ENCODE assay signal across 1 cellular context in the genomic region with DNA sequence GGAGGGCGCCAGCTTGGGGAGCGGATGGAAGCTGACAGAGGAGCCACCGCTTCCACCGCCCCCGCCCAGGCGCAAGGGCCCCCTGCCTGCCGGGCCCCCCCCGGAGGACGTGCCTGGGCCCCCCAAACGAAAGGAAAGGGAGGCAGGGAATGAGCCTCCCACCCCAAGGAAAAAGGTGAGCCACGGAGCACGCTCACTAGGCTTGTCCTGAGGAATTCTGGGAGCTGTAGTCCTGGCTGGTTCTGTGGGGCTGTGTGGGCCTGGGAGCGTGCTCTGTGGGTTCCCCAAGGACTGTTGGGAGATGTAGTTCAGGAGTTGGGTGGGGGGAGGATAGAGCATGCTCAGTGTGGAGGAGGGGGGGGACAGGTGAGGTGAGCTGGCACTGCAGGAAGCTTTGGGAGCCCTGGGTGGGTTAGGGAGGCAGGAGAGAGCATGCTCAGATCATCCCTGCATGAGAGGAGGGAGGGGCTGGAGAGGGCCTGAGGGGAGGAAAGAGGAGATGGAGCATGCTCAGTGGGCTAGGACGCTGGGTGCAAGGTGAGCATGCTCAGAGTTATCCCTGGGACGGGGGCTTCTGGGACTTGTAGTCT.
TF ChIP-seq lines count a peak whose summit lies in the region.

No MANE protein-coding gene starts in this region.

TF ChIP-seq in HepG2, 621 proteins besides CTCF, POLR2A, EP300 and RAD21 (continued from another document):
- TF ChIP-seq ZNF329 (CRISPR knock-in tag; IDR thresholded peaks at IDR 0.05; ENCODE audit: low read depth) (no peak), SIX1 (CRISPR knock-in tag; IDR thresholded peaks at IDR 0.05; ENCODE audit: borderline replicate concordance) (no peak), ZNF782 (CRISPR knock-in tag; IDR thresholded peaks at IDR 0.05; ENCODE audit: borderline replicate concordance) (0 out of 2 replicates have a peak, but pooled peaks have one; percentile 45), ZFX (CRISPR knock-in tag; IDR thresholded peaks at IDR 0.05; ENCODE audit: low read depth) (peak; percentile 37; the same call in 1 of the 2 replicates), ZSCAN29 (CRISPR knock-in tag; conservative IDR thresholded peaks at IDR 0.05) (no peak), ZNF274 (CRISPR knock-in tag; IDR thresholded peaks at IDR 0.05) (0 out of 2 replicates have a peak, but pooled peaks have one; percentile 29), PPARG (CRISPR knock-in tag; conservative IDR thresholded peaks at IDR 0.05) (no peak), ZBTB39 (CRISPR knock-in tag; IDR thresholded peaks at IDR 0.05) (peak; percentile 45; the same call in 1 of the 2 replicates), PRDM4 (CRISPR knock-in tag; IDR thresholded peaks at IDR 0.05; ENCODE audit: borderline replicate concordance) (no peak), ATF7-NPFF (CRISPR knock-in tag; IDR thresholded peaks at IDR 0.05; ENCODE audit: low read depth) (no peak), ZNF576 (CRISPR knock-in tag; IDR thresholded peaks at IDR 0.05) (no peak), SIN3A (IDR thresholded peaks at IDR 0.05; ENCODE audit: borderline replicate concordance, low read depth, low read length) (no peak)
- TF ChIP-seq, protein P1, sequence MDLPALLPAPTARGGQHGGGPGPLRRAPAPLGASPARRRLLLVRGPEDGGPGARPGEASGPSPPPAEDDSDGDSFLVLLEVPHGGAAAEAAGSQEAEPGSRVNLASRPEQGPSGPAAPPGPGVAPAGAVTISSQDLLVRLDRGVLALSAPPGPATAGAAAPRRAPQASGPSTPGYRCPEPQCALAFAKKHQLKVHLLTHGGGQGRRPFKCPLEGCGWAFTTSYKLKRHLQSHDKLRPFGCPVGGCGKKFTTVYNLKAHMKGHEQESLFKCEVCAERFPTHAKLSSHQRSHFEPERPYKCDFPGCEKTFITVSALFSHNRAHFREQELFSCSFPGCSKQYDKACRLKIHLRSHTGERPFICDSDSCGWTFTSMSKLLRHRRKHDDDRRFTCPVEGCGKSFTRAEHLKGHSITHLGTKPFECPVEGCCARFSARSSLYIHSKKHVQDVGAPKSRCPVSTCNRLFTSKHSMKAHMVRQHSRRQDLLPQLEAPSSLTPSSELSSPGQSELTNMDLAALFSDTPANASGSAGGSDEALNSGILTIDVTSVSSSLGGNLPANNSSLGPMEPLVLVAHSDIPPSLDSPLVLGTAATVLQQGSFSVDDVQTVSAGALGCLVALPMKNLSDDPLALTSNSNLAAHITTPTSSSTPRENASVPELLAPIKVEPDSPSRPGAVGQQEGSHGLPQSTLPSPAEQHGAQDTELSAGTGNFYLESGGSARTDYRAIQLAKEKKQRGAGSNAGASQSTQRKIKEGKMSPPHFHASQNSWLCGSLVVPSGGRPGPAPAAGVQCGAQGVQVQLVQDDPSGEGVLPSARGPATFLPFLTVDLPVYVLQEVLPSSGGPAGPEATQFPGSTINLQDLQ (CRISPR knock-in tag; IDR thresholded peaks at IDR 0.05), result peak; percentile 60; the same call in 1 of the 2 replicates
- TF ChIP-seq, protein P2, sequence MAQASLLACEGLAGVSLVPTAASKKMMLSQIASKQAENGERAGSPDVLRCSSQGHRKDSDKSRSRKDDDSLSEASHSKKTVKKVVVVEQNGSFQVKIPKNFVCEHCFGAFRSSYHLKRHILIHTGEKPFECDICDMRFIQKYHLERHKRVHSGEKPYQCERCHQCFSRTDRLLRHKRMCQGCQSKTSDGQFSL (CRISPR knock-in tag; IDR thresholded peaks at IDR 0.05), result peak; percentile 75
